In the genomic region with DNA sequence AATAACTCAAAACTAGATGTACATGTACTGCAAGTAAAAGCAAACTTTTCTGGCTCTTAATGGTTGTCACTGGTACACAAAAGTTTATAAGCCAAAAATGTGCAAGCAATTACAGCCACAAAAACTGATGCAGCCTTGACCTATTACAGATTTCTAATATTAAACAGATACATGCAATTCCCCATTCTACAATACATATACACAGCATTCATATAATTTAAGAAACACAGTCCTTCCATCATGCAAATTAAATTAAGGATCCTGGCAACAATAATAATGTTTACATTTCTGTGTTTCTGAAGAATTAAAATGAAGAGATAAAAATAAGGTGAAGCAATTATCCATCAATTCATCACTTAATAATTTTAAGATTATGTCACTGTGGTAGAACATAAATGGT, we compare ENCODE assay signal across 17 cellular contexts.
"Had no signal": no experiment of that assay in that cellular context is flagged by ENCODE, and none has a peak within 500 bp of the region (broad histone marks: within the 10 kb centered on the region; RNA-seq: fewer than 3 reads in every experiment).

No MANE protein-coding gene starts in this region.

- H3K4me3 ChIP-seq: hepatocyte, left lung, skin epidermis, testis, upper lobe of left lung had no signal

- H3K27ac Mint-ChIP-seq: WTC11 had no signal

- H3K4me2 ChIP-seq: hepatocyte had no signal

- H3K9me3 ChIP-seq: left lung, testis, upper lobe of left lung had no signal

- H3K27ac ChIP-seq: hepatocyte, skin epidermis, testis had no signal

- H3K4me3 Mint-ChIP-seq: activated CD8-positive, alpha-beta memory T cell treated with anti-CD3 and anti-CD28 coated beads, Interleukin-2, amount 10 ng/mL, durations not matched to agents 7 days and 5 days; WTC11 had no signal

- H3K27me3 Mint-ChIP-seq: activated CD8-positive, alpha-beta memory T cell treated with anti-CD3 and anti-CD28 coated beads, Interleukin-2, amount 10 ng/mL, durations not matched to agents 7 days and 5 days; naive B cell had no signal

- H3K36me3 Mint-ChIP-seq: WTC11 had no signal

- ATAC-seq: activated CD8-positive, alpha-beta memory T cell treated with anti-CD3 and anti-CD28 coated beads, Interleukin-2, amount 10 ng/mL, durations not matched to agents 7 days and 5 days; left lung; right cardiac atrium; stimulated activated naive CD8-positive, alpha-beta T cell treated with anti-CD3 and anti-CD28 coated beads, Interleukin-15, Interleukin-2, amounts not matched to agents 100 U/mL and 50 U/mL, for 24 hours; WTC11 had no signal

- H3K27me3 ChIP-seq: hepatocyte, left lung, testis, upper lobe of left lung had no signal

- H3K9me3 Mint-ChIP-seq: WTC11 had no signal

- H3K36me3 ChIP-seq: left lung, upper lobe of left lung had no signal

- DNase-seq: activated CD4-positive, alpha-beta T cell treated with anti-CD3 and anti-CD28 coated beads, Interleukin-2, amount 50 U/mL, for 1 hour; activated CD8-positive, alpha-beta memory T cell treated with anti-CD3 and anti-CD28 coated beads, Interleukin-2, amount 10 ng/mL, durations not matched to agents 7 days and 5 days; activated gamma-delta T cell treated with Interleukin-2 at 50 U/mL for 16 hours; activated T-cell treated with anti-CD3 and anti-CD28 coated beads, Interleukin-2, amount 50 U/mL, for 1 hour; kidney; left lung; mammary epithelial cell; naive B cell; right cardiac atrium; stimulated activated CD4-positive, alpha-beta T cell treated with anti-CD3 and anti-CD28 coated beads, Interleukin-15, amount 100 ng/mL, for 24 hours; stimulated activated CD4-positive, alpha-beta T cell treated with anti-CD3 and anti-CD28 coated beads, Interleukin-4, amount 100 ng/mL, for 1 hour; stimulated activated naive CD8-positive, alpha-beta T cell treated with anti-CD3 and anti-CD28 coated beads, Interleukin-15, Interleukin-2, amounts not matched to agents 100 U/mL and 50 U/mL, for 24 hours; testis; upper lobe of left lung had no signal

- H2AFZ ChIP-seq: hepatocyte had no signal
